ENCODE assay signal across 9 cellular contexts in the genomic region with DNA sequence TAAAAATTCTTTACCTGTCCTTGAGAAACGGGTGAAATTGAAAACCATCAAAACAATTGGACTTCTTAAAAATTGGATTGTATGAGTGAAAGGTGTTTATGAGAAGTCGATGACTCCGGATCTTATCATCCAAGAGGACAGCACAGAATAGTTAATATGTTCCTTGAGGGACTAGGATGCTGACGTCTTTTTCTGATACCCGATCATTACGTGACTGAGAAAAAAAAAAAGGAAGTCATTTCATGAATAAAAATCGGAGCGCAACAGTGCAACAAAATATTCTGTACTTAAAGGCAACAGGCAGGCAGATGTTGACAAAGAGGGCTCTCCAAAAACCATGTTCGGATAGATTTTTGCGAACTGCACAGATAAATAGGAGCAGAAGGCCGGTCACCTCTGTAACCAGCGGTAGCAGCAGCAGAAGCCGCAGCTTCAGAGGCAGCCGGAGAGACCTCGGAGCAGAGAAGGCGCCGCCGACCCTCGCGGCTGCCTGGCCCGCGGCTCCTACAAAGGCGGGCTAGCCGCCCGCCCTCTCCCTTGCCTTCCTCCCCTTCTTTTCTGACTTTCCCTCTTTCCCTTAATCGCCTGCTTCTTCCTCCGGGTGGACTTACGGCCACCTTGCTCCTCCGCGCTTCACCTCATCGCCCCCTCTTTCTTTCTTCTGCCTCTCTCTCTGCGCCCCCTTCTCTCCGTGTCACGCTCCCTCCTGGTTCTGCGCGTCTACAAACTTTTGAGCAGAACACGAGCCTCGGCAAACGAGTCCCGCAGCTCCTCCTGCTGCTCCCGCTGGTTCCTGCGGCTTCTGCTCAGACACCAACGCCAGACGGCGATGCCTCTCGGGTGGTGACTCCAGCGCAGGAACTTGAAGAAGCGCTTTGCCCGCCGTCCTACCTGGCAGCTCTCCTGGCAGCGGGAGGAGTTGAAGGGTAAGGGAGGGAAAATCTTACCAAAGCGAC. TPM values are rescaled to one million over a fixed set of nuclear protein-coding genes. Genes with fewer than 3 reads are reported as not detected.
DNase-seq lines count a peak whose midpoint lies in the region; ATAC-seq and TF ChIP-seq lines count a peak whose summit lies in the region.
"Had no signal": no experiment of that assay in that cellular context is flagged by ENCODE, and none has a peak within 500 bp of the region (broad histone marks: within the 10 kb centered on the region; RNA-seq: fewer than 3 reads in every experiment).

A gene (plus strand): TSS at position 737 of the 956 bp plus-strand sequence. CDS start 516 bp downstream, outside the sequence.

- H3K36me3 ChIP-seq in ES-I3 (ENCODE audit: insufficient read depth, low read length) (no peaks in the 10 kb centered on the region), Panc1 (ENCODE audit: control insufficient read depth, insufficient read depth, low read length) (no peaks in the 10 kb centered on the region), hepatocyte (replicated peaks; ENCODE audit: insufficient read depth, low read depth) (no peaks in the 10 kb centered on the region)
- H3K36me3 ChIP-seq: HAP-1 had no signal

- TF ChIP-seq CTCF in Panc1 (IDR thresholded peaks at IDR 0.05) (peak; percentile 34), hepatocyte (IDR thresholded peaks at IDR 0.05; ENCODE audit: poor library complexity) (no peak), MCF 10A (IDR thresholded peaks at IDR 0.05; ENCODE audit: unreplicated experiment) (no peak)

- no peak within 1 kb of the TSS for H3K4me3 Mint-ChIP-seq in MCF 10A (ENCODE audit: unreplicated experiment)

- in situ Hi-C loops in Panc1 (cut with HindIII; ENCODE audit: low pct_unique_long_range_greater_than_20kb, low sequenced_read_pairs), result no loop called here

- no peak within 1 kb of the TSS for H2AFZ ChIP-seq in hepatocyte

- H3K9me3 ChIP-seq in ES-I3 (ENCODE audit: control insufficient read depth, insufficient read depth, low read length) (no peaks in the 10 kb centered on the region), Panc1 (ENCODE audit: control insufficient read depth, insufficient read depth, low read depth, low read length) (no peaks in the 10 kb centered on the region), hepatocyte (ENCODE audit: low read depth) (no peaks in the 10 kb centered on the region)
- H3K9me3 ChIP-seq: HAP-1 had no signal

- no peaks in the 10 kb centered on the region for H4K20me1 ChIP-seq in hepatocyte (ENCODE audit: insufficient read depth, poor library complexity, severe bottlenecking)

- H3K27me3 ChIP-seq in Panc1 (ENCODE audit: control insufficient read depth, insufficient read depth, low read length), result peaks cover 25% of the 10 kb centered on the region
- H3K27me3 ChIP-seq in hepatocyte, result peaks cover 98% of the 10 kb centered on the region

- no peak within 1 kb of the TSS for H3K27ac Mint-ChIP-seq in MCF 10A (ENCODE audit: low read depth, unreplicated experiment)

- CTCF ChIA-PET in Panc1 (lab: Charles Lee), result interaction anchor here (0.7 kb wide), 2 partner anchors 29 to 777 kb away, joined by 6 to 12 read pairs; no protein-coding TSS in a partner anchor
- CTCF ChIA-PET in MCF 10A (lab: Yijun Ruan, JAX), result interaction anchor here (0.8 to 1.0 kb wide), 3 partner anchors 40 to 1319 kb away, joined by 3 to 4 read pairs (median 3); no protein-coding TSS in a partner anchor

- no peaks in the 10 kb centered on the region for H3K4me1 Mint-ChIP-seq in MCF 10A (ENCODE audit: insufficient read depth, unreplicated experiment)

- H3K27me3 Mint-ChIP-seq in MCF 10A (ENCODE audit: insufficient read depth, unreplicated experiment), result peaks cover 43% of the 10 kb centered on the region

- peaks cover 13% of the 10 kb centered on the region; the same call in 1 of the 2 replicates for H3K4me1 ChIP-seq in ES-I3 (ENCODE audit: insufficient read depth, low read length)
- H3K4me1 ChIP-seq in Panc1 (ENCODE audit: control insufficient read depth, insufficient read depth, low read length), result no peaks in the 10 kb centered on the region
- H3K4me1 ChIP-seq in hepatocyte (ENCODE audit: insufficient read depth), result peaks cover 29% of the 10 kb centered on the region
- H3K4me1 ChIP-seq: HAP-1 had no signal

- intact Hi-C loops in Panc1 (cut with micrococcal nuclease; ENCODE audit: unreplicated experiment), result no loop called here
- intact Hi-C loops in MCF 10A (cut with micrococcal nuclease), result no loop called here

- peak within 1 kb of the TSS; percentile 60 for H3K9ac ChIP-seq in ES-I3 (ENCODE audit: low read depth, low read length)

- no peaks in the 10 kb centered on the region for H3K9me2 ChIP-seq in hepatocyte (replicated peaks; ENCODE audit: insufficient read depth)

- DNase-seq in AG08396 (ENCODE audit: low spot score), result peak; percentile 28
- DNase-seq in Panc1 (ENCODE audit: low read depth, low spot score), result no peak
- peak; percentile 31 for DNase-seq in hepatocyte (ENCODE audit: low spot score)
- no peak for DNase-seq in SIG-M5 treated with dmso at 0.1 percent for 504 hours (lab: John Stamatoyannopoulos, UW; ENCODE audit: unreplicated experiment)
- DNase-seq in MCF 10A (ENCODE audit: unreplicated experiment), result no peak
- DNase-seq in stimulated activated CD4-positive, alpha-beta T cell treated with anti-CD3 and anti-CD28 coated beads, Interleukin-4, amount 100 ng/mL, for 24 hours, result no peak
- no peak for DNase-seq in NCI-H1048 (lab: John Stamatoyannopoulos, UW)

- no peaks in the 10 kb centered on the region for H3K36me3 Mint-ChIP-seq in MCF 10A (ENCODE audit: insufficient read depth, unreplicated experiment)

- peak; percentile 74 for ATAC-seq in Panc1

- peak within 1 kb of the TSS; percentile 98 for H3K4me2 ChIP-seq in hepatocyte

- no TSS peak for BruUV-seq in Panc1 (replicated peaks; lab: Mats Ljungman, UMichigan)
- BruUV-seq in MCF 10A (replicated peaks; lab: Mats Ljungman, UMichigan), result no TSS peak

- no peaks in the 10 kb centered on the region for H3K79me2 ChIP-seq in hepatocyte

- H3K4me3 ChIP-seq in Panc1 (ENCODE audit: low read depth in 2 of 2, low read length in 2 of 2) (peak within 1 kb of the TSS; percentile 8 to 23), hepatocyte (no peak within 1 kb of the TSS)
- H3K4me3 ChIP-seq: HAP-1 had no signal

- POLR2A ChIA-PET in Panc1 (lab: Charles Lee) (interaction anchor here (0.6 kb wide), 1 partner anchor 9 kb away, joined by 8 read pairs; no protein-coding TSS in a partner anchor), MCF 10A (lab: Yijun Ruan, JAX) (no interaction called here)

- WGBS in hepatocyte (ENCODE audit: low lambda C conversion rate, missing lambda C conversion rate), result 13% methylated on average over 50 of the region's 52 CpGs

- H3K27ac ChIP-seq in Panc1 (ENCODE audit: low read length), result no peak within 1 kb of the TSS
- no peak within 1 kb of the TSS for H3K27ac ChIP-seq in hepatocyte

- no peaks in the 10 kb centered on the region for H3K9me3 Mint-ChIP-seq in MCF 10A (ENCODE audit: unreplicated experiment)

RNA-seq across cellular contexts. Expression of the gene that starts here (rescaled TPM):
- total RNA-seq in Panc1 (2021; ENCODE audit: unreplicated experiment) (not detected), hepatocyte (0.40 and 1.7 TPM in 2 replicates), MCF 10A (2022) (not detected in 2 replicates)
- polyA plus RNA-seq in Panc1 (2012; ENCODE audit: insufficient read length), result not detected
- polyA plus RNA-seq in hepatocyte, result 0.31 and 0.40 TPM in 2 replicates

Comparison
In these comparisons a context has a peak if more than half of its experiments do, and no peak if none do; other contexts are left out.
1. Peak in ATAC-seq and H3K4me3 ChIP-seq in Panc1; RNA of the gene not detected or under 1 TPM.
2. DNase-seq: peak in AG08396 (single experiment) and hepatocyte (single experiment); none in Panc1 (single experiment), SIG-M5 treated with dmso at 0.1 percent for 504 hours (single experiment), MCF 10A (single experiment), stimulated activated CD4-positive, alpha-beta T cell treated with anti-CD3 and anti-CD28 coated beads, Interleukin-4, amount 100 ng/mL, for 24 hours (single experiment) and NCI-H1048 (single experiment).